ENCODE assay signal across 6 cellular contexts in the genomic region with DNA sequence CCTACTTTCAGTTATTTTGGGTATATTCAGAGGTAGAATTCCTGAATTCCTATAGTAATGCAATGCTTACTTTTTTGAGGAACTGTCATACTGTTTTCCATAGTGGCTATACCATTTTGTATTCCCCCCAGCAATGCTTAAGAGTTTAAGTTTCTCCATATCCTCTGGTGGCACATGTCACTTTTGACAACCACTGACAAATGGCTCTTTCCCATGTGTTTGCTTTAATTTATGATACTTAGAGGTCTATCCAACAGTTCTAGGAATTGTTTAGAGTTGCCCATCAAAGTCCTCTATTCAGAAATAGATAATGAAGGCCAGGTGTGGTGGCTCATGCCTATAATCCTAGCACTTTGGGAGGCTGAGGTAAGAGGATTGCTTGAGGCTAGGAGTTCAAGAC.
"Had no signal": no experiment of that assay in that cellular context is flagged by ENCODE, and none has a peak within 500 bp of the region (broad histone marks: within the 10 kb centered on the region; RNA-seq: fewer than 3 reads in every experiment).

No MANE protein-coding gene starts in this region.

- H3K4me2 ChIP-seq: KMS-11 had no signal

- DNase-seq: IMR-90, KBM-7, KG1 had no signal

- FAIRE-seq: HTR-8/SVneo had no signal

- H3K9ac ChIP-seq: KMS-11 had no signal

- H3K27ac ChIP-seq: HL-60, KMS-11 had no signal
